29 cellular contexts compared by ENCODE assay signal in the genomic region with DNA sequence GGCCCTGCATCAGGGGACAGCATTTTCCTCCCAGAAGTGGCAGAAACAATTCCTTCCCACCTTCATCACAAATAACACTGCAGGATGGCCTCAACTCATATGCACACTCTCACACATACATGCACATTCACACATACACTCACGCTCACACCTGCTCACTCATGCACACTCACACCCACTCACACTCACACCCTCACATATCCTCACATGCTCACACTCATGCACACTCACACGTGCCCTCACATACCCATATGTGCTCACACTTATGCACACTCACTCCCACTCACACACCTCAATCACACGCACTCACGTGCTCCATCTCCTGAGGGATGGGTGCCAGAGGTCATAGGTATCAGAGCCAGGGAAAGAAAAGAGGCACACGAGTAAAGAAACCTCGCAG.
"Had no signal": no experiment of that assay in that cellular context is flagged by ENCODE, and none has a peak within 500 bp of the region (broad histone marks: within the 10 kb centered on the region; RNA-seq: fewer than 3 reads in every experiment).

No MANE protein-coding gene starts in this region.

- H3K4me1 Mint-ChIP-seq: central memory CD8-positive, alpha-beta T cell had no signal

- H3K36me3 Mint-ChIP-seq: activated naive CD4-positive, alpha-beta T cell treated with anti-CD3 and anti-CD28 coated beads, Interleukin-2, amount 50 U/mL, for 72 hours; natural killer cell treated with Interleukin-12 subunit alpha and Interleukin-12 subunit beta and Interleukin-15 and Interleukin-18, amount 100 ng/mL, for 72 hours had no signal

- DNase-seq: activated CD4-positive, alpha-beta T cell treated with anti-CD3 and anti-CD28 coated beads for 4 hours; activated CD4-positive, alpha-beta T cell treated with anti-CD3 and anti-CD28 coated beads, Interleukin-2, amount 50 U/mL, for 4 hours; activated naive CD4-positive, alpha-beta T cell; activated T-cell treated with anti-CD3 and anti-CD28 coated beads for 4 hours; activated T-cell treated with anti-CD3 and anti-CD28 coated beads, Interleukin-2, amount 50 U/mL, for 72 hours; adrenal gland; brain microvascular endothelial cell; colonic mucosa; effector memory CD4-positive, alpha-beta T cell; islet precursor cell; left ventricle myocardium inferior; mesendoderm; ovary; stimulated activated CD4-positive, alpha-beta T cell treated with anti-CD3 and anti-CD28 coated beads, Interleukin-12 subunit alpha, Interleukin-12 subunit beta, amount 100 ng/mL, for 4 hours; stimulated activated CD4-positive, alpha-beta T cell treated with anti-CD3 and anti-CD28 coated beads, Interleukin-4, amount 100 ng/mL, for 1 hour; stimulated activated naive CD4-positive, alpha-beta T cell; T-helper 1 cell; testis; transverse colon had no signal

- H3K4me3 ChIP-seq: adrenal gland, ascending aorta, colonic mucosa, hepatocyte, left ventricle myocardium inferior, lung, ovary, skin epidermis, testis, transverse colon had no signal

- H3K9me3 Mint-ChIP-seq: activated naive CD4-positive, alpha-beta T cell treated with anti-CD3 and anti-CD28 coated beads, Interleukin-2, amount 50 U/mL, for 72 hours; activated T-cell treated with anti-CD3 and anti-CD28 coated beads, Interleukin-2, amount 50 U/mL, for 72 hours; central memory CD8-positive, alpha-beta T cell; natural killer cell treated with Interleukin-12 subunit alpha and Interleukin-12 subunit beta and Interleukin-15 and Interleukin-18, amount 100 ng/mL, for 72 hours; T-helper 2 cell treated with Interferon-gamma antibody and Interleukin-4, amounts not matched to agents 5 μg/mL and 100 μg/mL, for 36 hours had no signal

- H3K27ac ChIP-seq: adrenal gland, ascending aorta, brain microvascular endothelial cell, colonic mucosa, hepatocyte, left ventricle myocardium inferior, ovary, skin epidermis, testis, transverse colon had no signal

- H3K4me3 Mint-ChIP-seq: activated T-cell treated with anti-CD3 and anti-CD28 coated beads, Interleukin-2, amount 50 U/mL, for 72 hours; central memory CD8-positive, alpha-beta T cell; natural killer cell treated with Interleukin-12 subunit alpha and Interleukin-12 subunit beta and Interleukin-15 and Interleukin-18, amount 100 ng/mL, for 72 hours; T-helper 2 cell treated with Interferon-gamma antibody and Interleukin-4, amounts not matched to agents 5 μg/mL and 100 μg/mL, for 36 hours had no signal

- ATAC-seq: activated naive CD4-positive, alpha-beta T cell treated with anti-CD3 and anti-CD28 coated beads, Interleukin-2, amount 50 U/mL, for 72 hours; activated T-cell treated with anti-CD3 and anti-CD28 coated beads, Interleukin-2, amount 50 U/mL, for 72 hours; natural killer cell treated with Interleukin-12 subunit alpha and Interleukin-12 subunit beta and Interleukin-15 and Interleukin-18, amount 100 ng/mL, for 72 hours; sciatic nerve had no signal

- H3K27ac Mint-ChIP-seq: activated naive CD4-positive, alpha-beta T cell treated with anti-CD3 and anti-CD28 coated beads, Interleukin-2, amount 50 U/mL, for 72 hours; activated T-cell treated with anti-CD3 and anti-CD28 coated beads, Interleukin-2, amount 50 U/mL, for 72 hours; natural killer cell treated with Interleukin-12 subunit alpha and Interleukin-12 subunit beta and Interleukin-15 and Interleukin-18, amount 100 ng/mL, for 72 hours; progenitor cell of endocrine pancreas; T-helper 2 cell treated with Interferon-gamma antibody and Interleukin-4, amounts not matched to agents 5 μg/mL and 100 μg/mL, for 36 hours had no signal
